ENCODE assay signal across 8 cellular contexts in the genomic region with DNA sequence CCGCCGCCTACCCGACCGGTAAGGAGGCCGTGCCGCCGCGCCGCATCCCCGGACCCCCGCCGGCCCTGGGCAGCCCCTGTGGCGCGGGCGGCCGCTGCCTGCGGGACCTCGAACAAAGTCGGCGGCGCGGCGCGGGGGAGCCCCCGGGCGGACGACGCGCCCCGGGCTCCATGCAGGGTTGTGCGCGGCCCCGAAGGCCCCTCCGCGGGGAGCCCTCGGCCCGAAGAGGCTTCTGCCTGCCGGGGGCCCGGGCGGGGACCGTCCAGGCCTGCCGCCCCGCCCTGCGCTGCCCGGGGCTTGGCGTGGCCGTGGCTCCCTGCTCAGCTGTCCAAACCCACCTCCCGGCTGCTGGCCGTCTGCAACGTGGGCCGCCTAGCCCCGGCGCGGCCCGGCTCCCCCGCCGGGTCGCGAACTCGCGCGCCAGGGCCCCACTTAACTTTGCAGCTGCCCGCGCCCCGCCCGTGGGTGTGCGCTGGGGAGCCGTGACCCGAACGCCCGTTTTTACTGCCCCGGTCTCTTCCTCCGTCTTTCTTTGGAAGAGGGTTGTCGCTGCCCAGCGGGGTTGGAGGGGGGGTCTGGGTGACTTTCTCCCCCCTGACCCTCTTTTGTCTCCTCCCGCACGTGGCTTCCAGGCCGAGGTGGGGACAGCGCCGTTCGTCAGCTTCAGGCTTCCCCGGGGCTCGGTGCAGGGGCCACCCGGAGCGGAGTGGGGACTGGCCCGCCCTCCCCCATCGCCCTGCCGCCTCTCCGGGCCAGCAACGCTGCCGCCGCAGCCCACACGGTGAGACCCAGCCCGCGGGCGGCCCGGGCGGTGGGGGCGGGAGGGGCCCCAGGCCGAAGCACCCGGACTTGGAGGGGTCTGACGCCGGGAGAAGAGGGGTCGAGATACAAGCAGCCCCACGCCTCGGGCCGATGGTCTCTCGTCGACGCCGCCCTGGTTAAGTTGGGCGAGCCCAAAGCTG. TPM values are rescaled to one million over a fixed set of nuclear protein-coding genes. Genes with fewer than 3 reads are reported as not detected.
DNase-seq lines count a peak whose midpoint lies in the region; ATAC-seq and TF ChIP-seq lines count a peak whose summit lies in the region.

No MANE protein-coding gene starts in this region.

- peak; percentile 47 for DNase-seq in ELF-1 (ENCODE audit: low read depth, low spot score)
- peak; percentile 75 for DNase-seq in activated CD8-positive, alpha-beta memory T cell treated with anti-CD3 and anti-CD28 coated beads, Interleukin-2, amount 50 U/mL, for 48 hours
- DNase-seq in upper lobe of right lung, result peak; percentile 75
- no peak for DNase-seq in NCI-H1436 (lab: John Stamatoyannopoulos, UW)

- H3K27ac Mint-ChIP-seq in IgD-negative memory B cell (peak overlapping the region in 2 of 3 donors; percentile 89 to 95), nephron (peak overlapping the region; percentile 96 to 98 (median 97))

- peak overlapping the region; percentile 92 for H3K27ac ChIP-seq in upper lobe of right lung

- H3K4me1 Mint-ChIP-seq in IgD-negative memory B cell (peaks cover 28 to 44% (median 32%) of the 10 kb centered on the region in 3 donors), nephron (peaks cover 39% of the 10 kb centered on the region)

- ATAC-seq in GM21528 (IDR thresholded peaks at IDR 0.05; ENCODE audit: low FRiP score, unreplicated experiment), result peak; percentile 33
- ATAC-seq in esophagus mucosa, result peak; percentile 12
- ATAC-seq in upper lobe of right lung, result peak; percentile 44

- intact Hi-C loops in upper lobe of right lung (cut with DNase I), result no loop called here

- peaks cover 24% of the 10 kb centered on the region for H3K4me1 ChIP-seq in upper lobe of right lung

- H3K4me3 Mint-ChIP-seq in IgD-negative memory B cell (peak overlapping the region; percentile 93 to 98 (median 96)), nephron (peak overlapping the region; percentile 94 to 98 (median 96))

- peak overlapping the region; percentile 95 for H3K4me3 ChIP-seq in upper lobe of right lung

- no peaks in the 10 kb centered on the region for H3K36me3 ChIP-seq in upper lobe of right lung

- H3K27me3 Mint-ChIP-seq in IgD-negative memory B cell (no peaks in the 10 kb centered on the region), nephron (ENCODE audit: low read depth) (peaks cover 3% of the 10 kb centered on the region)

- TF ChIP-seq CTCF in nephron (IDR thresholded peaks at IDR 0.05; ENCODE audit: unreplicated experiment in 3 of 3) (no peak), upper lobe of right lung (IDR thresholded peaks at IDR 0.05) (no peak)

- H3K36me3 Mint-ChIP-seq in IgD-negative memory B cell (no peaks in the 10 kb centered on the region), nephron (ENCODE audit: low read depth) (peaks cover 29% of the 10 kb centered on the region)

- H3K9me3 Mint-ChIP-seq in IgD-negative memory B cell (no peaks in the 10 kb centered on the region), nephron (no peaks in the 10 kb centered on the region)

- H3K9me3 ChIP-seq in upper lobe of right lung, result no peaks in the 10 kb centered on the region

- no peaks in the 10 kb centered on the region for H3K27me3 ChIP-seq in upper lobe of right lung

RNA-seq across cellular contexts. Expression of a gene that starts 0.9 kb away (rescaled TPM):
- 58.4 TPM for polyA plus RNA-seq in IgD-negative memory B cell
- total RNA-seq in esophagus mucosa (13.5 TPM), upper lobe of right lung (15.5 TPM)
